10 cellular contexts compared by ENCODE assay signal in genomic region chrX:107537815-107538214, GRCh38.
DNase-seq lines count a peak whose midpoint lies in the region; ATAC-seq and TF ChIP-seq lines count a peak whose summit lies in the region.
"Had no signal": no experiment of that assay in that cellular context is flagged by ENCODE, and none has a peak within 500 bp of the region (broad histone marks: within the 10 kb centered on the region; RNA-seq: fewer than 3 reads in every experiment).

No MANE protein-coding gene starts in this region.

- TF ChIP-seq CTCF in endodermal cell (conservative IDR thresholded peaks at IDR 0.05) (peak; percentile 75), osteoblast (IDR thresholded peaks at IDR 0.05; ENCODE audit: extremely low read depth, low read depth, low read length) (peak; percentile 67)

- H4K20me1 ChIP-seq in osteoblast (ENCODE audit: insufficient read depth, low read length) = peaks cover 3% of the 10 kb centered on the region

- H3K4me3 Mint-ChIP-seq in T-helper 2 cell treated with Interferon-gamma antibody and Interleukin-4, amounts not matched to agents 5 μg/mL and 100 μg/mL, for 36 hours = no peak overlapping the region
- H3K4me3 Mint-ChIP-seq in endodermal cell = no peak overlapping the region
- H3K4me3 Mint-ChIP-seq: activated B cell treated with CpG ODN at 0.5 μM for 24 hours had no signal

- 37% methylated on average over 6 of the region's 6 CpGs; no CpG with 5 or more reads in 1 of the 2 experiments for WGBS in endodermal cell (ENCODE audit: insufficient coverage in 1 of 2, insufficient read length in 1 of 2), 2 experiments

- no peaks in the 10 kb centered on the region for H3K36me3 Mint-ChIP-seq in T-helper 2 cell treated with Interferon-gamma antibody and Interleukin-4, amounts not matched to agents 5 μg/mL and 100 μg/mL, for 36 hours (ENCODE audit: low read depth)
- H3K36me3 Mint-ChIP-seq in endodermal cell (ENCODE audit: low read depth) = no peaks in the 10 kb centered on the region

- intact Hi-C loops in sciatic nerve (cut with DNase I) = no loop called here

- H3K27me3 Mint-ChIP-seq in T-helper 2 cell treated with Interferon-gamma antibody and Interleukin-4, amounts not matched to agents 5 μg/mL and 100 μg/mL, for 36 hours (ENCODE audit: low read depth) = peaks cover 6% of the 10 kb centered on the region
- H3K27me3 Mint-ChIP-seq in endodermal cell (ENCODE audit: insufficient read depth) = peaks cover 2% of the 10 kb centered on the region
- H3K27me3 Mint-ChIP-seq: activated B cell treated with CpG ODN at 0.5 μM for 24 hours had no signal

- no peak for ATAC-seq in sciatic nerve
- ATAC-seq in GM21381 (IDR thresholded peaks at IDR 0.05; ENCODE audit: unreplicated experiment) = no peak

- H3K4me1 ChIP-seq in endodermal cell (ENCODE audit: control insufficient read depth, insufficient read depth, low read length) = no peaks in the 10 kb centered on the region
- no peaks in the 10 kb centered on the region for H3K4me1 ChIP-seq in osteoblast (ENCODE audit: insufficient read depth, low read length)
- H3K4me1 ChIP-seq: parathyroid adenoma had no signal

- H3K4me2 ChIP-seq in osteoblast (ENCODE audit: insufficient read depth, low read length) = no peak overlapping the region

- H3K27ac ChIP-seq in endodermal cell (ENCODE audit: low read depth, low read length) = no peak overlapping the region
- H3K27ac ChIP-seq in osteoblast (ENCODE audit: low read depth, low read length) = no peak overlapping the region
- H3K27ac ChIP-seq: parathyroid adenoma had no signal

- no peak overlapping the region for H3K9ac ChIP-seq in endodermal cell (ENCODE audit: extremely low read depth, low read length, poor library complexity, severe bottlenecking)
- H3K9ac ChIP-seq: parathyroid adenoma had no signal

- no peaks in the 10 kb centered on the region for H3K9me3 ChIP-seq in endodermal cell (ENCODE audit: control insufficient read depth, low read length)
- no peaks in the 10 kb centered on the region for H3K9me3 ChIP-seq in osteoblast (ENCODE audit: low read depth, low read length)

- no peak overlapping the region for H3K4me3 ChIP-seq in endodermal cell (ENCODE audit: low read length)
- H3K4me3 ChIP-seq in osteoblast (ENCODE audit: insufficient read depth, low read length) = no peak overlapping the region

- no peaks in the 10 kb centered on the region for H3K79me2 ChIP-seq in osteoblast (ENCODE audit: insufficient read depth, low read length)
- H3K79me2 ChIP-seq: parathyroid adenoma had no signal

- no peaks in the 10 kb centered on the region for H3K27me3 ChIP-seq in endodermal cell (ENCODE audit: control insufficient read depth, insufficient read depth, low read length, poor library complexity, severe bottlenecking)
- H3K27me3 ChIP-seq in osteoblast (ENCODE audit: insufficient read depth, low read length) = peaks cover 18% of the 10 kb centered on the region

- H3K36me3 ChIP-seq in endodermal cell (ENCODE audit: control insufficient read depth, insufficient read depth, low read length) (no peaks in the 10 kb centered on the region), osteoblast (ENCODE audit: insufficient read depth, low read length) (no peaks in the 10 kb centered on the region)

- H3K27ac Mint-ChIP-seq in T-helper 2 cell treated with Interferon-gamma antibody and Interleukin-4, amounts not matched to agents 5 μg/mL and 100 μg/mL, for 36 hours = no peak overlapping the region
- H3K27ac Mint-ChIP-seq in endodermal cell = no peak overlapping the region
- H3K27ac Mint-ChIP-seq: activated B cell treated with CpG ODN at 0.5 μM for 24 hours had no signal

- no peak overlapping the region for H2AFZ ChIP-seq in osteoblast (ENCODE audit: low read length)
- H2AFZ ChIP-seq: parathyroid adenoma had no signal

- no peaks in the 10 kb centered on the region for H3K4me1 Mint-ChIP-seq in T-helper 2 cell treated with Interferon-gamma antibody and Interleukin-4, amounts not matched to agents 5 μg/mL and 100 μg/mL, for 36 hours (ENCODE audit: low read depth)
- H3K4me1 Mint-ChIP-seq in endodermal cell = peaks cover 2% of the 10 kb centered on the region

- DNase-seq in DMS 273 (lab: John Stamatoyannopoulos, UW; ENCODE audit: unreplicated experiment) (peak; percentile 58), DMS 273 treated with DMSO at 0.1 percent for 48 hours (lab: John Stamatoyannopoulos, UW) (no peak), HuH-7 (ENCODE audit: low spot score) (peak; percentile 25), endodermal cell (peak; percentile 89), osteoblast (ENCODE audit: insufficient read length, low spot score, missing footprints) (no peak), sciatic nerve (ENCODE audit: low spot score) (no peak)
- peak; percentile 14 for DNase-seq in T-helper 2 cell treated with Interferon-gamma antibody and Interleukin-4, amounts not matched to agents 5 μg/mL and 100 μg/mL, for 36 hours (ENCODE audit: low spot score)
- DNase-seq: activated B cell treated with CpG ODN at 0.5 μM for 24 hours had no signal

- no peaks in the 10 kb centered on the region for H3K9me3 Mint-ChIP-seq in T-helper 2 cell treated with Interferon-gamma antibody and Interleukin-4, amounts not matched to agents 5 μg/mL and 100 μg/mL, for 36 hours
- H3K9me3 Mint-ChIP-seq in endodermal cell = peaks cover 20% of the 10 kb centered on the region
- H3K9me3 Mint-ChIP-seq: activated B cell treated with CpG ODN at 0.5 μM for 24 hours had no signal

Comparison
In these comparisons a context has a peak if more than half of its experiments do, and no peak if none do; other contexts are left out.
1. DNase-seq: peak in DMS 273 (single experiment), HuH-7 (single experiment), T-helper 2 cell treated with Interferon-gamma antibody and Interleukin-4, amounts not matched to agents 5 μg/mL and 100 μg/mL, for 36 hours (single experiment) and endodermal cell (single experiment); none in DMS 273 treated with DMSO at 0.1 percent for 48 hours (single experiment), osteoblast (single experiment) and sciatic nerve (single experiment).